In the genomic region with DNA sequence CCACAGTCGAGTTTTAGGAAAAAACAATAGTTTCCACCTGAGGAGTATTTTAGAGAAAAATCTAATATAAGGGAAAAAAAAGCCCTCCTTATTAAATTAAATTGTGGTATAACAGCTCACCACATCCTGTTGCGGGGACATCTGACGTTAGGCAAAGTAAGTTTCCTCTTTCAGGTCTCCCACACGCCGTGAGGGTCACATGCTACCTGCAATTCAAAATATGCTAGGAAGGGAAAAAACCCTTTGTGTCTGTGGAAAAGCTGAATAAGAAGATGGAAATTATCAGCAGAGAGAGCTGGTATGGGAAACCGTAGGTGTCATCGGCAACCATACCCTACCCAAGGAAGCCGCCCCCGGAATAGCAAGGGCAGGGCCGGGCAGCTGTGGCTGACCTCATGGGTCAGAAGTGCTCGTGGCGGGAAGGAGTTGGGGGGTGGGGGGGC, we compare ENCODE assay signal across 8 cellular contexts.
DNase-seq lines count a peak whose midpoint lies in the region; ATAC-seq and TF ChIP-seq lines count a peak whose summit lies in the region.

No MANE protein-coding gene starts in this region.

- H3K18ac ChIP-seq in H9 (ENCODE audit: insufficient read length, low read depth, low read length) = no peak overlapping the region

- no peaks in the 10 kb centered on the region for H3K23me2 ChIP-seq in H9 (ENCODE audit: insufficient read length, low read depth, low read length, poor library complexity, severe bottlenecking)

- H4K91ac ChIP-seq in H9 (ENCODE audit: insufficient read length, low read depth, low read length) = no peak overlapping the region

- H3T11ph ChIP-seq in H9 (ENCODE audit: low read length) = no peak overlapping the region

- no peak overlapping the region for H4K8ac ChIP-seq in H9 (replicated peaks; ENCODE audit: insufficient read length, low read depth, low read length)

- H3K4me1 ChIP-seq in H9 (ENCODE audit: insufficient read depth, low read length) = no peaks in the 10 kb centered on the region

- H3K56ac ChIP-seq in H9 (ENCODE audit: insufficient read length, low read depth, low read length) = no peak overlapping the region

- H3K4me2 ChIP-seq in H9 (ENCODE audit: insufficient read depth, insufficient read length, low read length) = no peak overlapping the region

- H2BK15ac ChIP-seq in H9 (ENCODE audit: low read depth, low read length) = no peak overlapping the region

- no peak overlapping the region for H4K5ac ChIP-seq in H9 (ENCODE audit: insufficient read length, low read depth, low read length)

- H3K79me1 ChIP-seq in H9 (ENCODE audit: insufficient read depth, low read depth, low read length, poor library complexity, severe bottlenecking) = no peaks in the 10 kb centered on the region

- peak; percentile 58 for ATAC-seq in GM19372 (IDR thresholded peaks at IDR 0.05; ENCODE audit: low read depth, unreplicated experiment)
- ATAC-seq in HG03159 (IDR thresholded peaks at IDR 0.05; ENCODE audit: unreplicated experiment) = peak; percentile 52
- ATAC-seq in stimulated activated memory B cell treated with anti-CD40 and anti-IgM and Interleukin-4, amounts not matched to agents 10 μg/mL and 1 μg/mL and 100 μg/mL, for 72 hours = peak; percentile 80

- H3K9ac ChIP-seq in H9 (ENCODE audit: extremely low read depth, insufficient read length, low read length) = no peak overlapping the region

- H3K23ac ChIP-seq in H9 (ENCODE audit: insufficient read length, low read depth, low read length) = no peak overlapping the region

- H3K36me3 Mint-ChIP-seq in endothelial cell (ENCODE audit: low read depth, unreplicated experiment) (peaks cover 14% of the 10 kb centered on the region), H9 (ENCODE audit: insufficient read depth in 1 of 3, low read depth in 3 of 3) (no peaks in the 10 kb centered on the region)
- peaks cover 41% of the 10 kb centered on the region for H3K36me3 Mint-ChIP-seq in stimulated activated memory B cell treated with anti-CD40 and anti-IgM and Interleukin-4, amounts not matched to agents 10 μg/mL and 1 μg/mL and 100 μg/mL, for 72 hours

- no peaks in the 10 kb centered on the region for H3K27me3 ChIP-seq in H9 (ENCODE audit: insufficient read depth, low read length)

- no peak overlapping the region for H3K4ac ChIP-seq in H9 (ENCODE audit: low read depth, low read length)

- no peak overlapping the region for H2BK120ac ChIP-seq in H9 (ENCODE audit: low read depth, low read length, poor library complexity, severe bottlenecking)

- H2BK12ac ChIP-seq in H9 (ENCODE audit: insufficient read length, low read depth, low read length) = no peak overlapping the region

- peak; percentile 55 for DNase-seq in activated CD4-positive, CD25-positive, alpha-beta regulatory T cell treated with anti-CD3 and anti-CD28 coated beads, Interleukin-2, amount 50 U/mL, for 16 hours (ENCODE audit: low read depth, low spot score)
- DNase-seq in endothelial cell (ENCODE audit: low spot score) (peak; percentile 0), H9 (no peak), mesenteric fat pad (ENCODE audit: low spot score) (no peak), COR-L47 (lab: John Stamatoyannopoulos, UW) (no peak)

- H3K9me3 Mint-ChIP-seq in endothelial cell (ENCODE audit: unreplicated experiment) (no peaks in the 10 kb centered on the region), H9 (no peaks in the 10 kb centered on the region)
- peaks cover 3% of the 10 kb centered on the region for H3K9me3 Mint-ChIP-seq in stimulated activated memory B cell treated with anti-CD40 and anti-IgM and Interleukin-4, amounts not matched to agents 10 μg/mL and 1 μg/mL and 100 μg/mL, for 72 hours

- no peaks in the 10 kb centered on the region for H4K20me1 ChIP-seq in H9 (ENCODE audit: control insufficient read depth, insufficient read depth, insufficient read length)

- H3K9me3 ChIP-seq in H9 (ENCODE audit: control insufficient read depth, low read depth, low read length) = no peaks in the 10 kb centered on the region

- H3K27me3 Mint-ChIP-seq in endothelial cell (ENCODE audit: unreplicated experiment) = peaks cover 7% of the 10 kb centered on the region
- no peaks in the 10 kb centered on the region for H3K27me3 Mint-ChIP-seq in stimulated activated memory B cell treated with anti-CD40 and anti-IgM and Interleukin-4, amounts not matched to agents 10 μg/mL and 1 μg/mL and 100 μg/mL, for 72 hours
- H3K27me3 Mint-ChIP-seq in H9 (ENCODE audit: low read depth) = peaks cover 2% of the 10 kb centered on the region; the same call in 1 of the 2 replicates

- H3K27ac ChIP-seq in H9 (ENCODE audit: insufficient read length, low read depth, low read length) = no peak overlapping the region

- H3K4me1 Mint-ChIP-seq in endothelial cell (ENCODE audit: unreplicated experiment) = peaks cover 16% of the 10 kb centered on the region
- H3K4me1 Mint-ChIP-seq in stimulated activated memory B cell treated with anti-CD40 and anti-IgM and Interleukin-4, amounts not matched to agents 10 μg/mL and 1 μg/mL and 100 μg/mL, for 72 hours = peaks cover 73% of the 10 kb centered on the region
- H3K4me1 Mint-ChIP-seq in H9 = peaks cover 5 to 22% of the 10 kb centered on the region in 2 experiments

- TF ChIP-seq CTCF in endothelial cell (IDR thresholded peaks at IDR 0.05; ENCODE audit: unreplicated experiment) (no peak), H9 (conservative IDR thresholded peaks at IDR 0.05) (no peak)

- no peak overlapping the region for H3K14ac ChIP-seq in H9 (ENCODE audit: insufficient read depth, low read length)

- no peak overlapping the region for H2BK5ac ChIP-seq in H9 (ENCODE audit: insufficient read length, low read length)

- H3K79me2 ChIP-seq in H9 (ENCODE audit: insufficient read depth, low read length) = no peaks in the 10 kb centered on the region

- H3K27ac Mint-ChIP-seq in endothelial cell (ENCODE audit: unreplicated experiment) (peak overlapping the region; percentile 64), H9 (no peak overlapping the region)
- H3K27ac Mint-ChIP-seq in stimulated activated memory B cell treated with anti-CD40 and anti-IgM and Interleukin-4, amounts not matched to agents 10 μg/mL and 1 μg/mL and 100 μg/mL, for 72 hours = peak overlapping the region; percentile 95

- H2BK20ac ChIP-seq in H9 (ENCODE audit: low read depth, low read length, poor library complexity, severe bottlenecking) = no peak overlapping the region

- no peak overlapping the region for H2AK5ac ChIP-seq in H9 (ENCODE audit: insufficient read length, low read length)

- no CpG with 5 or more reads among the region's 12 CpGs for WGBS in H9 (ENCODE audit: extremely low coverage, insufficient read length, low lambda C conversion rate)

- H3K4me3 Mint-ChIP-seq in endothelial cell (ENCODE audit: unreplicated experiment) (no peak overlapping the region), H9 (no peak overlapping the region)
- peak overlapping the region; percentile 71 for H3K4me3 Mint-ChIP-seq in stimulated activated memory B cell treated with anti-CD40 and anti-IgM and Interleukin-4, amounts not matched to agents 10 μg/mL and 1 μg/mL and 100 μg/mL, for 72 hours

- no peak overlapping the region for H2AFZ ChIP-seq in H9 (ENCODE audit: low read length)

Comparison
In these comparisons a context has a peak if more than half of its experiments do, and no peak if none do; other contexts are left out.
1. DNase-seq: peak in activated CD4-positive, CD25-positive, alpha-beta regulatory T cell treated with anti-CD3 and anti-CD28 coated beads, Interleukin-2, amount 50 U/mL, for 16 hours (single experiment) and endothelial cell (single experiment); none in H9 (single experiment), mesenteric fat pad (single experiment) and COR-L47 (single experiment).
2. H3K27ac Mint-ChIP-seq: peak in endothelial cell (single experiment) and stimulated activated memory B cell treated with anti-CD40 and anti-IgM and Interleukin-4, amounts not matched to agents 10 μg/mL and 1 μg/mL and 100 μg/mL, for 72 hours (single experiment); none in H9 (0 of 3).
3. Peak in every context shown above with its lines, with median percentiles within 50 percentile points of each other: ATAC-seq.